ENCODE assay signal across 1 cellular context in genomic region chr4:109589119-109589518, GRCh38.
TF ChIP-seq lines count a peak whose summit lies in the region.

No MANE protein-coding gene starts in this region.

TF ChIP-seq in GM23338, 12 proteins besides CTCF, POLR2A, EP300 and RAD21:
- TF ChIP-seq CREB1 (CRISPR knock-in tag; IDR thresholded peaks at IDR 0.05; ENCODE audit: low read depth) (no peak), STAT1 (IDR thresholded peaks at IDR 0.05; ENCODE audit: unreplicated experiment) (no peak), EZH2phosphoT487 (IDR thresholded peaks at IDR 0.05; ENCODE audit: unreplicated experiment) (no peak), POLR2AphosphoS5 (IDR thresholded peaks at IDR 0.05; ENCODE audit: low read depth) (no peak), NANOG (IDR thresholded peaks at IDR 0.05; ENCODE audit: borderline replicate concordance) (no peak), JUNB (IDR thresholded peaks at IDR 0.05; ENCODE audit: unreplicated experiment) (no peak), ZNF462 (CRISPR knock-in tag; IDR thresholded peaks at IDR 0.05) (no peak), REST (IDR thresholded peaks at IDR 0.05; ENCODE audit: unreplicated experiment) (no peak), ZNF331 (CRISPR knock-in tag; IDR thresholded peaks at IDR 0.05; ENCODE audit: low read depth) (no peak), ZNF114 (CRISPR knock-in tag; IDR thresholded peaks at IDR 0.05) (no peak), ETS1 (IDR thresholded peaks at IDR 0.05) (no peak), EZH2 (IDR thresholded peaks at IDR 0.05; ENCODE audit: low read depth, unreplicated experiment) (no peak)
